Comparison of ENCODE assay signal across 1 cellular context in the genomic region with DNA sequence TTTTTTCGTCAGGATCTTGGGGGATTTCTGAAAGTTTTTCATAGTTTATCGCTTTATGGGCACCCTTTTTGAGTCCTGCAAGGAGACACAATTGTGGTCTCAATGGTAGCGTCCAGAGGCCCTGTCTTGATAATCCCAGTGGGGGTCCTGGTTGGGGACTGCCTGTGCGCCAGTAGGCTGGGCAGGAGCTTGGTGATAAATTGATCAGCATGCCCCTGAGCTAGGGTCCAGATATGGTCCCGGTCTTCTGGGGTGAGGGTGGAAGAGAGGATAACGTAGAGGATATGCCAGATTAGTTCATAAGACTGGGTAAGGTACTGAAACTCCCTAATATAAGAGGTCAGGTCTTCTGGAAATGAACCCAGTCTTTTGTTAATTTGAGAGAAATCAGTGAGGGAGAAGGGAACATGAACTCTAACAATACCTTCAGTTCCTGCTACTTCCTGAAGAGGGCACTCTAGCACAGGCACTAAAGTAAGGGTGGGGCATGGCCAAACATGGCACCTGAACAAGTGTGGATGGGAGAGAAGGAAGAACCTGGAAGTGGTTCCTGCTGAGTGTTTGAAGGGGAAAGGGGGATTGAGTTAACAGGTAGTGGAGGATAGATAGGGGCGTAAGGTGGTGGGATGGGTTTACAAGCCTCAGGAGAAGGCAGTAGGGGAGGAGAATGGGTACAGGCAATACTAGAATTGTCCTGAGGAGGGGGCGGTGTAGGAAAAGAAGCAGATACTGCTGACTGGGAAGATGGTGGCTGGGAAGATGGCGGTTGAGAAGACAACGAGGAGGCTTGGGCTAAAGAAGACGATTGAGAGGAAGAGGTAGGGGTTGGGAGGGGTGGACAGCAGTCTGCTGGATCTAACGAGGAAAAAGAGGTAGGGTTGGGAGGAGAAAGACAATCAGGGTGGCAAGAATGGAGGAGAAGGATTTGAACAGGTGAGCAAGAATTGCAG.
TF ChIP-seq lines count a peak whose summit lies in the region.

No MANE protein-coding gene starts in this region.

TF ChIP-seq in HEK293, 187 proteins besides CTCF, POLR2A, EP300 and RAD21 (continued from another document and continues in another):
- TF ChIP-seq, protein P1, sequence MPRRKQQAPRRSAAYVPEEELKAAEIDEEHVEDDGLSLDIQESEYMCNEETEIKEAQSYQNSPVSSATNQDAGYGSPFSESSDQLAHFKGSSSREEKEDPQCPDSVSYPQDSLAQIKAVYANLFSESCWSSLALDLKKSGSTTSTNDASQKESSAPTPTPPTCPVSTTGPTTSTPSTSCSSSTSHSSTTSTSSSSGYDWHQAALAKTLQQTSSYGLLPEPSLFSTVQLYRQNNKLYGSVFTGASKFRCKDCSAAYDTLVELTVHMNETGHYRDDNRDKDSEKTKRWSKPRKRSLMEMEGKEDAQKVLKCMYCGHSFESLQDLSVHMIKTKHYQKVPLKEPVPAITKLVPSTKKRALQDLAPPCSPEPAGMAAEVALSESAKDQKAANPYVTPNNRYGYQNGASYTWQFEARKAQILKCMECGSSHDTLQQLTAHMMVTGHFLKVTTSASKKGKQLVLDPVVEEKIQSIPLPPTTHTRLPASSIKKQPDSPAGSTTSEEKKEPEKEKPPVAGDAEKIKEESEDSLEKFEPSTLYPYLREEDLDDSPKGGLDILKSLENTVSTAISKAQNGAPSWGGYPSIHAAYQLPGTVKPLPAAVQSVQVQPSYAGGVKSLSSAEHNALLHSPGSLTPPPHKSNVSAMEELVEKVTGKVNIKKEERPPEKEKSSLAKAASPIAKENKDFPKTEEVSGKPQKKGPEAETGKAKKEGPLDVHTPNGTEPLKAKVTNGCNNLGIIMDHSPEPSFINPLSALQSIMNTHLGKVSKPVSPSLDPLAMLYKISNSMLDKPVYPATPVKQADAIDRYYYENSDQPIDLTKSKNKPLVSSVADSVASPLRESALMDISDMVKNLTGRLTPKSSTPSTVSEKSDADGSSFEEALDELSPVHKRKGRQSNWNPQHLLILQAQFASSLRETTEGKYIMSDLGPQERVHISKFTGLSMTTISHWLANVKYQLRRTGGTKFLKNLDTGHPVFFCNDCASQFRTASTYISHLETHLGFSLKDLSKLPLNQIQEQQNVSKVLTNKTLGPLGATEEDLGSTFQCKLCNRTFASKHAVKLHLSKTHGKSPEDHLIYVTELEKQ (tag by site-specific recombination; IDR thresholded peaks at IDR 0.05; ENCODE audit: borderline replicate concordance), result no peak
- TF ChIP-seq, protein P2, sequence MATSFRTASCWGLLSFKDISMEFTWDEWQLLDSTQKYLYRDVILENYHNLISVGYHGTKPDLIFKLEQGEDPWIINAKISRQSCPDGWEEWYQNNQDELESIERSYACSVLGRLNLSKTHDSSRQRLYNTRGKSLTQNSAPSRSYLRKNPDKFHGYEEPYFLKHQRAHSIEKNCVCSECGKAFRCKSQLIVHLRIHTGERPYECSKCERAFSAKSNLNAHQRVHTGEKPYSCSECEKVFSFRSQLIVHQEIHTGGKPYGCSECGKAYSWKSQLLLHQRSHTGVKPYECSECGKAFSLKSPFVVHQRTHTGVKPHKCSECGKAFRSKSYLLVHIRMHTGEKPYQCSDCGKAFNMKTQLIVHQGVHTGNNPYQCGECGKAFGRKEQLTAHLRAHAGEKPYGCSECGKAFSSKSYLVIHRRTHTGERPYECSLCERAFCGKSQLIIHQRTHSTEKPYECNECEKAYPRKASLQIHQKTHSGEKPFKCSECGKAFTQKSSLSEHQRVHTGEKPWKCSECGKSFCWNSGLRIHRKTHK (tag by site-specific recombination; IDR thresholded peaks at IDR 0.05), result no peak
- TF ChIP-seq ZNF37A (tag by site-specific recombination; IDR thresholded peaks at IDR 0.05) (no peak), SALL2 (tag by site-specific recombination; IDR thresholded peaks at IDR 0.05; ENCODE audit: borderline replicate concordance) (no peak), HIC1 (tag by site-specific recombination; IDR thresholded peaks at IDR 0.05) (no peak), ZNF155 (tag by site-specific recombination; IDR thresholded peaks at IDR 0.05) (0 out of 2 replicates have a peak, but pooled peaks have one; percentile 32), ZNF670 (tag by site-specific recombination; IDR thresholded peaks at IDR 0.05; ENCODE audit: low read depth) (no peak), ZNF654 (tag by site-specific recombination; IDR thresholded peaks at IDR 0.05; ENCODE audit: low read depth) (peak; percentile 79), SP7 (tag by site-specific recombination; IDR thresholded peaks at IDR 0.05) (no peak), IKZF3 (tag by site-specific recombination; IDR thresholded peaks at IDR 0.05) (peak; percentile 47; the same call in 1 of the 2 replicates), ZNF10 (tag by site-specific recombination; IDR thresholded peaks at IDR 0.05) (no peak), ZBTB7A (tag by site-specific recombination; IDR thresholded peaks at IDR 0.05; ENCODE audit: low read depth) (no peak), BCL11B (tag by site-specific recombination; IDR thresholded peaks at IDR 0.05; ENCODE audit: low read depth) (no peak), ZNF366 (tag by site-specific recombination; conservative IDR thresholded peaks at IDR 0.05) (peak; percentile 79), ZNF837 (tag by site-specific recombination; IDR thresholded peaks at IDR 0.05) (no peak), ZNF350 (tag by site-specific recombination; IDR thresholded peaks at IDR 0.05) (no peak), ZNF174 (tag by site-specific recombination; IDR thresholded peaks at IDR 0.05) (no peak), ZNF792 (tag by site-specific recombination; IDR thresholded peaks at IDR 0.05) (no peak), ZBTB6 (tag by site-specific recombination; IDR thresholded peaks at IDR 0.05) (no peak), PATZ1 (tag by site-specific recombination; IDR thresholded peaks at IDR 0.05) (0 out of 2 replicates have a peak, but pooled peaks have one; percentile 37)
- TF ChIP-seq, protein P3, sequence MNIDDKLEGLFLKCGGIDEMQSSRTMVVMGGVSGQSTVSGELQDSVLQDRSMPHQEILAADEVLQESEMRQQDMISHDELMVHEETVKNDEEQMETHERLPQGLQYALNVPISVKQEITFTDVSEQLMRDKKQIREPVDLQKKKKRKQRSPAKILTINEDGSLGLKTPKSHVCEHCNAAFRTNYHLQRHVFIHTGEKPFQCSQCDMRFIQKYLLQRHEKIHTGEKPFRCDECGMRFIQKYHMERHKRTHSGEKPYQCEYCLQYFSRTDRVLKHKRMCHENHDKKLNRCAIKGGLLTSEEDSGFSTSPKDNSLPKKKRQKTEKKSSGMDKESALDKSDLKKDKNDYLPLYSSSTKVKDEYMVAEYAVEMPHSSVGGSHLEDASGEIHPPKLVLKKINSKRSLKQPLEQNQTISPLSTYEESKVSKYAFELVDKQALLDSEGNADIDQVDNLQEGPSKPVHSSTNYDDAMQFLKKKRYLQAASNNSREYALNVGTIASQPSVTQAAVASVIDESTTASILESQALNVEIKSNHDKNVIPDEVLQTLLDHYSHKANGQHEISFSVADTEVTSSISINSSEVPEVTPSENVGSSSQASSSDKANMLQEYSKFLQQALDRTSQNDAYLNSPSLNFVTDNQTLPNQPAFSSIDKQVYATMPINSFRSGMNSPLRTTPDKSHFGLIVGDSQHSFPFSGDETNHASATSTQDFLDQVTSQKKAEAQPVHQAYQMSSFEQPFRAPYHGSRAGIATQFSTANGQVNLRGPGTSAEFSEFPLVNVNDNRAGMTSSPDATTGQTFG (tag by site-specific recombination; IDR thresholded peaks at IDR 0.05; ENCODE audit: borderline replicate concordance), result no peak
- TF ChIP-seq, protein P4, sequence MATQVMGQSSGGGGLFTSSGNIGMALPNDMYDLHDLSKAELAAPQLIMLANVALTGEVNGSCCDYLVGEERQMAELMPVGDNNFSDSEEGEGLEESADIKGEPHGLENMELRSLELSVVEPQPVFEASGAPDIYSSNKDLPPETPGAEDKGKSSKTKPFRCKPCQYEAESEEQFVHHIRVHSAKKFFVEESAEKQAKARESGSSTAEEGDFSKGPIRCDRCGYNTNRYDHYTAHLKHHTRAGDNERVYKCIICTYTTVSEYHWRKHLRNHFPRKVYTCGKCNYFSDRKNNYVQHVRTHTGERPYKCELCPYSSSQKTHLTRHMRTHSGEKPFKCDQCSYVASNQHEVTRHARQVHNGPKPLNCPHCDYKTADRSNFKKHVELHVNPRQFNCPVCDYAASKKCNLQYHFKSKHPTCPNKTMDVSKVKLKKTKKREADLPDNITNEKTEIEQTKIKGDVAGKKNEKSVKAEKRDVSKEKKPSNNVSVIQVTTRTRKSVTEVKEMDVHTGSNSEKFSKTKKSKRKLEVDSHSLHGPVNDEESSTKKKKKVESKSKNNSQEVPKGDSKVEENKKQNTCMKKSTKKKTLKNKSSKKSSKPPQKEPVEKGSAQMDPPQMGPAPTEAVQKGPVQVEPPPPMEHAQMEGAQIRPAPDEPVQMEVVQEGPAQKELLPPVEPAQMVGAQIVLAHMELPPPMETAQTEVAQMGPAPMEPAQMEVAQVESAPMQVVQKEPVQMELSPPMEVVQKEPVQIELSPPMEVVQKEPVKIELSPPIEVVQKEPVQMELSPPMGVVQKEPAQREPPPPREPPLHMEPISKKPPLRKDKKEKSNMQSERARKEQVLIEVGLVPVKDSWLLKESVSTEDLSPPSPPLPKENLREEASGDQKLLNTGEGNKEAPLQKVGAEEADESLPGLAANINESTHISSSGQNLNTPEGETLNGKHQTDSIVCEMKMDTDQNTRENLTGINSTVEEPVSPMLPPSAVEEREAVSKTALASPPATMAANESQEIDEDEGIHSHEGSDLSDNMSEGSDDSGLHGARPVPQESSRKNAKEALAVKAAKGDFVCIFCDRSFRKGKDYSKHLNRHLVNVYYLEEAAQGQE (tag by site-specific recombination; IDR thresholded peaks at IDR 0.05), result 0 out of 2 replicates have a peak, but pooled peaks have one; percentile 25
- TF ChIP-seq, protein P5, sequence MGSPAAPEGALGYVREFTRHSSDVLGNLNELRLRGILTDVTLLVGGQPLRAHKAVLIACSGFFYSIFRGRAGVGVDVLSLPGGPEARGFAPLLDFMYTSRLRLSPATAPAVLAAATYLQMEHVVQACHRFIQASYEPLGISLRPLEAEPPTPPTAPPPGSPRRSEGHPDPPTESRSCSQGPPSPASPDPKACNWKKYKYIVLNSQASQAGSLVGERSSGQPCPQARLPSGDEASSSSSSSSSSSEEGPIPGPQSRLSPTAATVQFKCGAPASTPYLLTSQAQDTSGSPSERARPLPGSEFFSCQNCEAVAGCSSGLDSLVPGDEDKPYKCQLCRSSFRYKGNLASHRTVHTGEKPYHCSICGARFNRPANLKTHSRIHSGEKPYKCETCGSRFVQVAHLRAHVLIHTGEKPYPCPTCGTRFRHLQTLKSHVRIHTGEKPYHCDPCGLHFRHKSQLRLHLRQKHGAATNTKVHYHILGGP (tag by site-specific recombination; IDR thresholded peaks at IDR 0.05), result no peak
- TF ChIP-seq, protein P6, sequence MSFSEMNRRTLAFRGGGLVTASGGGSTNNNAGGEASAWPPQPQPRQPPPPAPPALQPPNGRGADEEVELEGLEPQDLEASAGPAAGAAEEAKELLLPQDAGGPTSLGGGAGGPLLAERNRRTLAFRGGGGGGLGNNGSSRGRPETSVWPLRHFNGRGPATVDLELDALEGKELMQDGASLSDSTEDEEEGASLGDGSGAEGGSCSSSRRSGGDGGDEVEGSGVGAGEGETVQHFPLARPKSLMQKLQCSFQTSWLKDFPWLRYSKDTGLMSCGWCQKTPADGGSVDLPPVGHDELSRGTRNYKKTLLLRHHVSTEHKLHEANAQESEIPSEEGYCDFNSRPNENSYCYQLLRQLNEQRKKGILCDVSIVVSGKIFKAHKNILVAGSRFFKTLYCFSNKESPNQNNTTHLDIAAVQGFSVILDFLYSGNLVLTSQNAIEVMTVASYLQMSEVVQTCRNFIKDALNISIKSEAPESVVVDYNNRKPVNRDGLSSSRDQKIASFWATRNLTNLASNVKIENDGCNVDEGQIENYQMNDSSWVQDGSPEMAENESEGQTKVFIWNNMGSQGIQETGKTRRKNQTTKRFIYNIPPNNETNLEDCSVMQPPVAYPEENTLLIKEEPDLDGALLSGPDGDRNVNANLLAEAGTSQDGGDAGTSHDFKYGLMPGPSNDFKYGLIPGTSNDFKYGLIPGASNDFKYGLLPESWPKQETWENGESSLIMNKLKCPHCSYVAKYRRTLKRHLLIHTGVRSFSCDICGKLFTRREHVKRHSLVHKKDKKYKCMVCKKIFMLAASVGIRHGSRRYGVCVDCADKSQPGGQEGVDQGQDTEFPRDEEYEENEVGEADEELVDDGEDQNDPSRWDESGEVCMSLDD (tag by site-specific recombination; IDR thresholded peaks at IDR 0.05), result no peak
